ENCODE assay signal across 1 cellular context in genomic region chr16:23299815-23300214, GRCh38.
TF ChIP-seq lines count a peak whose summit lies in the region.
"Not testable (repeated sequence)": the region's sequence is repeated elsewhere in the genome, so short reads cannot be mapped to it uniquely, and the experiment has no call there.

No MANE protein-coding gene starts in this region.

- not testable (repeated sequence) for TF ChIP-seq CTCF in HEK293 (tag by site-specific recombination; IDR thresholded peaks at IDR 0.05)

- H3K9me3 ChIP-seq in HEK293 (ENCODE audit: control insufficient read depth, insufficient read depth, low read depth, low read length) = not testable (repeated sequence)

- CTCF ChIA-PET in HEK293 (lab: Yijun Ruan, JAX) = interaction anchor here (0.7 kb wide), 1 partner anchor 113 kb away, joined by 6 read pairs; no protein-coding TSS in a partner anchor

- H3K27ac ChIP-seq in HEK293 (ENCODE audit: extremely low read depth, low read depth, low read length) = not testable (repeated sequence)

- H3K36me3 ChIP-seq in HEK293 (ENCODE audit: control insufficient read depth in 2 of 2, insufficient read depth in 1 of 2, low read length in 2 of 2) = not testable (repeated sequence)

- POLR2A ChIA-PET in HEK293 (lab: Yijun Ruan, JAX) = not testable (repeated sequence)

- not testable (repeated sequence) for H3K4me1 ChIP-seq in HEK293 (ENCODE audit: control insufficient read depth, insufficient read depth, low read length)

- H3K4me3 ChIP-seq in HEK293 (ENCODE audit: low read depth, low read length) = not testable (repeated sequence)

TF ChIP-seq in HEK293, 187 proteins besides CTCF, POLR2A, EP300 and RAD21:
- TF ChIP-seq ZNF146 (tag by site-specific recombination; IDR thresholded peaks at IDR 0.05) = peak; percentile 97
TF ChIP-seq in HEK293: peak in this region for 1; not testable (repeated sequence) for 186.
